ENCODE assay signal across 13 cellular contexts in genomic region chr7:148806187-148806586, GRCh38.
"Had no signal": no experiment of that assay in that cellular context is flagged by ENCODE, and none has a peak within 500 bp of the region (broad histone marks: within the 10 kb centered on the region; RNA-seq: fewer than 3 reads in every experiment).

No MANE protein-coding gene starts in this region.

- H3K27me3 Mint-ChIP-seq: naive B cell had no signal

- H3K4me1 ChIP-seq: gastroesophageal sphincter, tibial nerve, uterus had no signal

- H3K27ac Mint-ChIP-seq: stimulated activated effector memory CD8-positive, alpha-beta T cell treated with anti-CD3 and anti-CD28 coated beads, Interleukin-12 subunit alpha, Interleukin-12 subunit beta, amount 100 ng/mL, for 72 hours had no signal

- H3K27me3 ChIP-seq: dorsolateral prefrontal cortex, gastroesophageal sphincter, tibial nerve, uterus had no signal

- H3K4me3 Mint-ChIP-seq: naive B cell; stimulated activated effector memory CD8-positive, alpha-beta T cell treated with anti-CD3 and anti-CD28 coated beads, Interleukin-12 subunit alpha, Interleukin-12 subunit beta, amount 100 ng/mL, for 72 hours had no signal

- H3K4me3 ChIP-seq: dorsolateral prefrontal cortex, gastroesophageal sphincter, lung, tibial nerve, uterus had no signal

- H3K27ac ChIP-seq: gastroesophageal sphincter, tibial nerve, uterus had no signal

- H3K36me3 ChIP-seq: uterus had no signal

- DNase-seq: activated CD4-positive, CD25-positive, alpha-beta regulatory T cell; activated gamma-delta T cell treated with Interleukin-2 at 50 U/mL for 16 hours; activated T-cell treated with anti-CD3 and anti-CD28 coated beads, Interleukin-2, amount 50 U/mL, for 48 hours; dorsolateral prefrontal cortex; erythroblast; left colon; naive B cell; stimulated activated CD4-positive, alpha-beta T cell treated with anti-CD3 and anti-CD28 coated beads, Interleukin-12 subunit alpha, Interleukin-12 subunit beta, amount 100 ng/mL, for 4 hours; uterus had no signal

- H3K9me3 ChIP-seq: gastroesophageal sphincter, tibial nerve, uterus had no signal

- H3K36me3 Mint-ChIP-seq: naive B cell had no signal

- ATAC-seq: gastroesophageal sphincter; left colon; stimulated activated effector memory CD8-positive, alpha-beta T cell treated with anti-CD3 and anti-CD28 coated beads, Interleukin-12 subunit alpha, Interleukin-12 subunit beta, amount 100 ng/mL, for 72 hours had no signal

- H3K9me3 Mint-ChIP-seq: naive B cell; stimulated activated effector memory CD8-positive, alpha-beta T cell treated with anti-CD3 and anti-CD28 coated beads, Interleukin-12 subunit alpha, Interleukin-12 subunit beta, amount 100 ng/mL, for 72 hours had no signal
